ENCODE assay signal across 24 cellular contexts in genomic region chr20:62765432-62766070, GRCh38. TPM values are rescaled to one million over a fixed set of nuclear protein-coding genes. Genes with fewer than 3 reads are reported as not detected.
DNase-seq lines count a peak whose midpoint lies in the region; ATAC-seq and TF ChIP-seq lines count a peak whose summit lies in the region.
"Had no signal": no experiment of that assay in that cellular context is flagged by ENCODE, and none has a peak within 500 bp of the region (broad histone marks: within the 10 kb centered on the region; RNA-seq: fewer than 3 reads in every experiment).

No MANE protein-coding gene starts in this region.

- H3K27ac ChIP-seq in heart right ventricle (no peak overlapping the region), osteoblast (ENCODE audit: low read depth, low read length) (no peak overlapping the region), MM.1S (ENCODE audit: low read length) (no peak overlapping the region), SJCRH30 (no peak overlapping the region)
- H3K27ac ChIP-seq: A549, GM23248, HL-60 had no signal

- no peaks in the 10 kb centered on the region for H3K9me2 ChIP-seq in MM.1S (replicated peaks; ENCODE audit: insufficient read depth, low read length)

- peaks cover 18% of the 10 kb centered on the region for H3K4me1 Mint-ChIP-seq in glutamatergic neuron (ENCODE audit: low read depth, unreplicated experiment)

- peaks cover 5% of the 10 kb centered on the region for H3K27me3 Mint-ChIP-seq in glutamatergic neuron (ENCODE audit: unreplicated experiment)
- H3K27me3 Mint-ChIP-seq: CD4-positive, alpha-beta T cell had no signal

- no peaks in the 10 kb centered on the region for H3K36me3 Mint-ChIP-seq in glutamatergic neuron (ENCODE audit: unreplicated experiment)

- H2AFZ ChIP-seq in osteoblast (ENCODE audit: low read length) (no peak overlapping the region), MM.1S (ENCODE audit: low read length) (no peak overlapping the region)
- H2AFZ ChIP-seq: GM23248 had no signal

- no peak for TF ChIP-seq CTCF in heart right ventricle (IDR thresholded peaks at IDR 0.05)
- TF ChIP-seq CTCF in glutamatergic neuron (IDR thresholded peaks at IDR 0.05; ENCODE audit: partially characterized antibody, unreplicated experiment): no peak
- no peak for TF ChIP-seq CTCF in osteoblast (IDR thresholded peaks at IDR 0.05; ENCODE audit: extremely low read depth, low read depth, low read length)
- TF ChIP-seq CTCF in MM.1S (IDR thresholded peaks at IDR 0.05; ENCODE audit: low read length): no peak

- H3K27ac Mint-ChIP-seq in glutamatergic neuron (ENCODE audit: unreplicated experiment): no peak overlapping the region
- H3K27ac Mint-ChIP-seq: CD4-positive, alpha-beta T cell; H9; HFFc6 had no signal

- H4K20me1 ChIP-seq in osteoblast (ENCODE audit: insufficient read depth, low read length) (no peaks in the 10 kb centered on the region), MM.1S (ENCODE audit: insufficient read depth, low read length) (no peaks in the 10 kb centered on the region)

- H3K4me3 ChIP-seq in heart right ventricle (no peak overlapping the region), osteoblast (ENCODE audit: insufficient read depth, low read length) (no peak overlapping the region), MM.1S (ENCODE audit: low read length) (no peak overlapping the region), SJCRH30 (no peak overlapping the region)
- H3K4me3 ChIP-seq: A549, GM12878, GM23248 had no signal

- H3K79me2 ChIP-seq in osteoblast (ENCODE audit: insufficient read depth, low read length) (no peaks in the 10 kb centered on the region), MM.1S (ENCODE audit: low read length) (no peaks in the 10 kb centered on the region)

- H3K4me3 Mint-ChIP-seq in glutamatergic neuron (ENCODE audit: unreplicated experiment): no peak overlapping the region
- H3K4me3 Mint-ChIP-seq: CD4-positive, alpha-beta T cell; H9; HFFc6 had no signal

- ATAC-seq in left cardiac atrium (no peak), heart right ventricle (no peak), GM18870 (IDR thresholded peaks at IDR 0.05; ENCODE audit: unreplicated experiment) (no peak)

- H3K36me3 ChIP-seq in heart right ventricle (no peaks in the 10 kb centered on the region), osteoblast (ENCODE audit: insufficient read depth, low read length) (no peaks in the 10 kb centered on the region), MM.1S (replicated peaks; ENCODE audit: insufficient read depth, low read length) (no peaks in the 10 kb centered on the region), SJCRH30 (no peaks in the 10 kb centered on the region)
- H3K36me3 ChIP-seq: BE2C had no signal

- 80 to 82% methylated on average over 15 of the region's 15 CpGs for WGBS in heart right ventricle, 2 donors

- peaks cover 0 to 11% (median 0%) of the 10 kb centered on the region in 9 donors for H3K4me1 ChIP-seq in heart right ventricle
- no peaks in the 10 kb centered on the region for H3K4me1 ChIP-seq in osteoblast (ENCODE audit: insufficient read depth, low read length)
- no peaks in the 10 kb centered on the region for H3K4me1 ChIP-seq in MM.1S (ENCODE audit: low read length)
- no peaks in the 10 kb centered on the region for H3K4me1 ChIP-seq in SJCRH30

- H3K9ac ChIP-seq in MM.1S (ENCODE audit: low read length): no peak overlapping the region
- H3K9ac ChIP-seq: GM23248 had no signal

- no peaks in the 10 kb centered on the region for H3F3A ChIP-seq in MM.1S (ENCODE audit: insufficient read depth, low read length)

- H3K4me2 ChIP-seq in osteoblast (ENCODE audit: insufficient read depth, low read length) (no peak overlapping the region), MM.1S (ENCODE audit: low read depth, low read length) (no peak overlapping the region)
- H3K4me2 ChIP-seq: A549 had no signal

- H3K27me3 ChIP-seq in heart right ventricle (peaks cover 0 to 53% (median 41%) of the 10 kb centered on the region in 7 donors), osteoblast (ENCODE audit: insufficient read depth, low read length) (peaks cover 10% of the 10 kb centered on the region), MM.1S (replicated peaks; ENCODE audit: insufficient read depth, low read length) (peaks cover 97% of the 10 kb centered on the region), SJCRH30 (peaks cover 6% of the 10 kb centered on the region)
- H3K27me3 ChIP-seq: BE2C had no signal

- H3K9me3 ChIP-seq in heart right ventricle (no peaks in the 10 kb centered on the region), osteoblast (ENCODE audit: low read depth, low read length) (no peaks in the 10 kb centered on the region), MM.1S (replicated peaks; ENCODE audit: insufficient read depth, low read length) (no peaks in the 10 kb centered on the region), SJCRH30 (replicated peaks) (no peaks in the 10 kb centered on the region)
- H3K9me3 ChIP-seq: A549, BE2C had no signal

- intact Hi-C loops in left cardiac atrium (cut with DNase I) (no loop called here), heart right ventricle (cut with DNase I) (no loop called here)

- DNase-seq in left cardiac atrium (peak; percentile 8), heart right ventricle (no peak), glutamatergic neuron (peak; percentile 11), osteoblast (ENCODE audit: insufficient read length, low spot score, missing footprints) (peak; percentile 58), MM.1S (no peak), SJCRH30 (no peak)
- DNase-seq: BE2C; CD4-positive, alpha-beta T cell; COR-L47; DMS79 treated with DMSO at 0.1 percent for 48 hours; GM23248; H9; HFFc6; KBM-7; NCI-H1092 treated with DMSO at 0.1 percent for 48 hours; NCI-H1436 treated with DMSO at 0.1 percent for 48 hours; NCI-H1930; NCI-H510A; NCI-H748 treated with DMSO at 0.1 percent for 48 hours had no signal

- H3K9me3 Mint-ChIP-seq in glutamatergic neuron (ENCODE audit: unreplicated experiment): peaks cover 2% of the 10 kb centered on the region
- H3K9me3 Mint-ChIP-seq: CD4-positive, alpha-beta T cell; H9; HFFc6 had no signal

RNA-seq across cellular contexts. Expression of gene MRGBP, which starts 30.7 kb away (rescaled TPM):
- total RNA-seq in left cardiac atrium: 1 to 10 TPM; 8.9 TPM
- total RNA-seq in heart right ventricle: 1 to 10 TPM; 6.8 to 10.0 (median 8.1) TPM
- polyA plus RNA-seq in heart right ventricle: 10 to 100 TPM in 1 of 2 donors, 1 to 10 TPM in 1; 6.5 to 10.8 TPM
- total RNA-seq in glutamatergic neuron (ENCODE audit: unreplicated experiment): 15.6 TPM
- 14.1 and 15.2 TPM in 2 replicates for total RNA-seq in osteoblast
- total RNA-seq in SJCRH30 (2014; rRNA removed; shearing (Covaris generic)): 52.5 and 57.4 TPM in 2 replicates

RNA-seq across cellular contexts. Expression of gene OGFR, which starts 39.1 kb away (rescaled TPM):
- total RNA-seq in left cardiac atrium: 10 to 100 TPM; 23.3 to 23.6 TPM
- 10 to 100 TPM; 13.0 to 37.5 (median 16.8) TPM for total RNA-seq in heart right ventricle
- 10 to 100 TPM; 17.7 to 34.5 TPM for polyA plus RNA-seq in heart right ventricle
- 70.5 TPM for total RNA-seq in glutamatergic neuron (ENCODE audit: unreplicated experiment)
- 32.4 and 39.1 TPM in 2 replicates for total RNA-seq in osteoblast
- 46.6 and 49.0 TPM in 2 replicates for total RNA-seq in SJCRH30 (2014; rRNA removed; shearing (Covaris generic))

RNA-seq across cellular contexts. Expression of gene COL9A3, which starts 51.3 kb away (rescaled TPM):
- total RNA-seq in left cardiac atrium: 1 to 10 TPM; 4.0 to 4.7 TPM
- total RNA-seq in heart right ventricle: 1 to 10 TPM in 8 of 10 donors, under 1 TPM in 2; 0.45 to 3.6 (median 1.8) TPM
- 10 to 100 TPM in 1 of 2 donors, 1 to 10 TPM in 1; 4.5 to 15.2 TPM for polyA plus RNA-seq in heart right ventricle
- total RNA-seq in glutamatergic neuron (ENCODE audit: unreplicated experiment): 78.7 TPM
- total RNA-seq in osteoblast: not detected in 2 replicates
- 2.0 and 2.1 TPM in 2 replicates for total RNA-seq in SJCRH30 (2014; rRNA removed; shearing (Covaris generic))
- total RNA-seq: CD4-positive, alpha-beta T cell; GM23248 had no signal

RNA-seq across cellular contexts. Expression of gene NTSR1, which starts 56.9 kb away (rescaled TPM):
- total RNA-seq in left cardiac atrium: not detected
- under 1 TPM in 2 of 10 donors, not detected in 8; 0.08 TPM for total RNA-seq in heart right ventricle
- not detected for polyA plus RNA-seq in heart right ventricle
- 4.0 TPM for total RNA-seq in glutamatergic neuron (ENCODE audit: unreplicated experiment)
- total RNA-seq in osteoblast: not detected in 2 replicates
- 0.02 TPM in 1 of 2 replicates, not detected in the other for total RNA-seq in SJCRH30 (2014; rRNA removed; shearing (Covaris generic))
- total RNA-seq: GM12878, GM23248, SK-MEL-5 had no signal
- polyA plus RNA-seq: GM12878, GM23248 had no signal

Comparison
In these comparisons a context has a peak if more than half of its experiments do, and no peak if none do; other contexts are left out.
1. DNase-seq: peak in left cardiac atrium (single experiment), glutamatergic neuron (single experiment) and osteoblast (single experiment); none in heart right ventricle (0 of 2), MM.1S (single experiment) and SJCRH30 (0 of 2).
2. RNA of gene COL9A3, which starts 51.3 kb away (total RNA-seq): 78.7 TPM in glutamatergic neuron (single experiment); 4.0 to 4.7 TPM in left cardiac atrium, 2.0 to 2.1 TPM in SJCRH30, 0.45 to 3.6 TPM in heart right ventricle and not detected in osteoblast; every median in the first group is over 10 times any median in the second.